In genomic region chr10:131843881-131844284, GRCh38 we compare ENCODE assay signal across 16 cellular contexts.
"Had no signal": no experiment of that assay in that cellular context is flagged by ENCODE, and none has a peak within 500 bp of the region (broad histone marks: within the 10 kb centered on the region; RNA-seq: fewer than 3 reads in every experiment).

No MANE protein-coding gene starts in this region.

- H3K9ac ChIP-seq: neural progenitor cell had no signal

- H3K4me2 ChIP-seq: neural progenitor cell had no signal

- H3K9me3 ChIP-seq: adrenal gland, pancreas, right lobe of liver, vagina had no signal

- H3K27ac Mint-ChIP-seq: activated CD4-positive, alpha-beta memory T cell treated with anti-CD3 and anti-CD28 coated beads, Interleukin-2, amount 10 ng/mL, durations not matched to agents 7 days and 5 days; neural progenitor cell; stimulated activated naive B cell treated with anti-CD40 and anti-IgM and Interleukin-4, amounts not matched to agents 10 μg/mL and 1 μg/mL and 100 μg/mL, for 72 hours had no signal

- H3K9me3 Mint-ChIP-seq: activated CD4-positive, alpha-beta memory T cell treated with anti-CD3 and anti-CD28 coated beads, Interleukin-2, amount 10 ng/mL, durations not matched to agents 7 days and 5 days; neural progenitor cell; stimulated activated naive B cell treated with anti-CD40 and anti-IgM and Interleukin-4, amounts not matched to agents 10 μg/mL and 1 μg/mL and 100 μg/mL, for 72 hours had no signal

- H3K4me1 Mint-ChIP-seq: activated CD4-positive, alpha-beta memory T cell treated with anti-CD3 and anti-CD28 coated beads, Interleukin-2, amount 10 ng/mL, durations not matched to agents 7 days and 5 days; stimulated activated naive B cell treated with anti-CD40 and anti-IgM and Interleukin-4, amounts not matched to agents 10 μg/mL and 1 μg/mL and 100 μg/mL, for 72 hours had no signal

- H3K4me1 ChIP-seq: adrenal gland, foreskin keratinocyte, neural progenitor cell, pancreas, right lobe of liver, vagina had no signal

- DNase-seq: activated CD4-positive, alpha-beta memory T cell treated with anti-CD3 and anti-CD28 coated beads, Interleukin-2, amount 10 ng/mL, durations not matched to agents 7 days and 5 days; activated CD4-positive, alpha-beta T cell treated with anti-CD3 and anti-CD28 coated beads for 48 hours; activated CD4-positive, CD25-positive, alpha-beta regulatory T cell; activated naive CD4-positive, alpha-beta T cell treated with anti-CD3 and anti-CD28 coated beads, Interleukin-2, amount 50 U/mL, for 16 hours; activated T-cell treated with anti-CD3 and anti-CD28 coated beads, Interleukin-2, amount 50 U/mL, for 1 hour; dermis blood vessel endothelial cell; foreskin keratinocyte; hippocampal formation; left colon; right lobe of liver; stimulated activated naive B cell treated with anti-CD40 and anti-IgM and Interleukin-4, amounts not matched to agents 10 μg/mL and 1 μg/mL and 100 μg/mL, for 72 hours; T-helper 9 cell had no signal

- H3K36me3 Mint-ChIP-seq: neural progenitor cell; stimulated activated naive B cell treated with anti-CD40 and anti-IgM and Interleukin-4, amounts not matched to agents 10 μg/mL and 1 μg/mL and 100 μg/mL, for 72 hours had no signal

- ATAC-seq: foreskin keratinocyte; left colon; pancreas; right lobe of liver; stimulated activated naive B cell treated with anti-CD40 and anti-IgM and Interleukin-4, amounts not matched to agents 10 μg/mL and 1 μg/mL and 100 μg/mL, for 72 hours had no signal

- H2AFZ ChIP-seq: neural progenitor cell had no signal

- H3K36me3 ChIP-seq: adrenal gland, neural progenitor cell, pancreas, right lobe of liver, vagina had no signal

- H3K27me3 Mint-ChIP-seq: activated CD4-positive, alpha-beta memory T cell treated with anti-CD3 and anti-CD28 coated beads, Interleukin-2, amount 10 ng/mL, durations not matched to agents 7 days and 5 days had no signal

- H3K4me3 Mint-ChIP-seq: activated CD4-positive, alpha-beta memory T cell treated with anti-CD3 and anti-CD28 coated beads, Interleukin-2, amount 10 ng/mL, durations not matched to agents 7 days and 5 days; neural progenitor cell; stimulated activated naive B cell treated with anti-CD40 and anti-IgM and Interleukin-4, amounts not matched to agents 10 μg/mL and 1 μg/mL and 100 μg/mL, for 72 hours had no signal

- H3K27me3 ChIP-seq: adrenal gland, foreskin keratinocyte, neural progenitor cell, pancreas, right lobe of liver, vagina had no signal

- H3K27ac ChIP-seq: adrenal gland, foreskin keratinocyte, neural progenitor cell, pancreas, right lobe of liver, vagina had no signal

- H3K4me3 ChIP-seq: adrenal gland, neural progenitor cell, pancreas, right lobe of liver, vagina had no signal
